In genomic region chr2:204611017-204611631, GRCh38 we compare ENCODE assay signal across 23 cellular contexts.
DNase-seq lines count a peak whose midpoint lies in the region; ATAC-seq and TF ChIP-seq lines count a peak whose summit lies in the region.
"Had no signal": no experiment of that assay in that cellular context is flagged by ENCODE, and none has a peak within 500 bp of the region (broad histone marks: within the 10 kb centered on the region; RNA-seq: fewer than 3 reads in every experiment).

No MANE protein-coding gene starts in this region.

- ATAC-seq in mucosa of descending colon: peak; percentile 90
- ATAC-seq: GM12878 had no signal

- WGBS in sigmoid colon, 2 donors: 21 to 60% methylated on average over 5 of the region's 5 CpGs
- WGBS in prostate gland: 72% methylated on average over 5 of the region's 5 CpGs

- H3K36me3 ChIP-seq in mucosa of descending colon (ENCODE audit: low read depth) (no peaks in the 10 kb centered on the region), sigmoid colon (no peaks in the 10 kb centered on the region), prostate gland (no peaks in the 10 kb centered on the region)
- H3K36me3 ChIP-seq: BE2C, HAP-1, Peyer's patch, SJCRH30 had no signal

- TF ChIP-seq POLR2A in sigmoid colon (IDR thresholded peaks at IDR 0.05): no peak
- TF ChIP-seq POLR2A in prostate gland (IDR thresholded peaks at IDR 0.05): no peak

- H3K27me3 ChIP-seq in sigmoid colon: no peaks in the 10 kb centered on the region
- H3K27me3 ChIP-seq in prostate gland (replicated peaks; ENCODE audit: insufficient read depth): no peaks in the 10 kb centered on the region
- H3K27me3 ChIP-seq: BE2C, Peyer's patch, SJCRH30 had no signal

- H3K4me3 ChIP-seq in mucosa of descending colon (no peak overlapping the region), sigmoid colon (no peak overlapping the region), prostate gland (no peak overlapping the region)
- H3K4me3 ChIP-seq: GM12878, GM23248, HAP-1, Peyer's patch, SJCRH30 had no signal

- no peak for TF ChIP-seq CTCF in mucosa of descending colon (IDR thresholded peaks at IDR 0.05)
- no peak for TF ChIP-seq CTCF in sigmoid colon (IDR thresholded peaks at IDR 0.05)
- TF ChIP-seq CTCF in prostate gland (IDR thresholded peaks at IDR 0.05): no peak

- H3K4me1 ChIP-seq in mucosa of descending colon (ENCODE audit: low read depth) (peaks cover 18% of the 10 kb centered on the region), sigmoid colon (peaks cover 0 to 83% (median 62%) of the 10 kb centered on the region in 4 donors), prostate gland (replicated peaks) (no peaks in the 10 kb centered on the region)
- H3K4me1 ChIP-seq: BE2C, HAP-1, Peyer's patch, SJCRH30 had no signal

- TF ChIP-seq EP300 in sigmoid colon (IDR thresholded peaks at IDR 0.05): no peak

- no peaks in the 10 kb centered on the region for H3K9me3 ChIP-seq in mucosa of descending colon
- H3K9me3 ChIP-seq in sigmoid colon: no peaks in the 10 kb centered on the region
- no peaks in the 10 kb centered on the region for H3K9me3 ChIP-seq in prostate gland
- H3K9me3 ChIP-seq: BE2C, HAP-1, Peyer's patch, SJCRH30 had no signal

- H3K27ac ChIP-seq in sigmoid colon (peak overlapping the region in 3 of 4 donors; percentile 48 to 68 (median 65)), prostate gland (no peak overlapping the region)
- H3K27ac ChIP-seq: GM23248, Peyer's patch, SJCRH30 had no signal

- intact Hi-C loops in mucosa of descending colon (cut with DNase I, micrococcal nuclease): no loop called here
- intact Hi-C loops in sigmoid colon (cut with DNase I): no loop called here
- intact Hi-C loops in prostate gland (cut with DNase I): no loop called here

- DNase-seq in HuH-7.5 (ENCODE audit: low spot score) (peak; percentile 6), kidney tubule cell (ENCODE audit: low spot score) (peak; percentile 22), mucosa of descending colon (no peak), sigmoid colon (no peak), GOT3 (lab: John Stamatoyannopoulos, UW) (no peak), NCI-H524 (lab: John Stamatoyannopoulos, UW) (no peak), cerebellum (ENCODE audit: low spot score) (no peak), prostate gland (ENCODE audit: low spot score) (no peak)
- DNase-seq: BE2C; DND-41; GM23248; KBM-7; MM.1S; NCI-H1048; NCI-H1436; NCI-H1930; NCI-H510A; NCI-H748 treated with DMSO at 0.1 percent for 48 hours; NK-92 treated with Interleukin-12 subunit alpha and Interleukin-12 subunit beta, amount 100 ng/mL, for 24 hours; Peyer's patch; SJCRH30 had no signal

Comparison
In these comparisons a context has a peak if more than half of its experiments do, and no peak if none do; other contexts are left out.
1. DNase-seq: peak in HuH-7.5 (single experiment) and kidney tubule cell (single experiment); none in mucosa of descending colon (0 of 3), sigmoid colon (single experiment), GOT3 (single experiment), NCI-H524 (0 of 2), cerebellum (single experiment) and prostate gland (single experiment).
2. H3K27ac ChIP-seq: peak in sigmoid colon (3 of 4); none in prostate gland (0 of 2).